ENCODE assay signal across 18 cellular contexts in genomic region chr1:164701221-164701761, GRCh38.
A peak's percentile ranks its signal among the peaks of the same experiment; 100 is the strongest.
DNase-seq lines count a peak whose midpoint lies in the region; ATAC-seq and TF ChIP-seq lines count a peak whose summit lies in the region.
"Had no signal": no experiment of that assay in that cellular context is flagged by ENCODE, and none has a peak within 500 bp of the region (broad histone marks: within the 10 kb centered on the region; RNA-seq: fewer than 3 reads in every experiment).

No MANE protein-coding gene starts in this region.

- TF ChIP-seq CTCF in epithelial cell of esophagus (IDR thresholded peaks at IDR 0.05; ENCODE audit: insufficient read depth, low read depth, low read length, missing control alignments) (no peak), parathyroid adenoma (IDR thresholded peaks at IDR 0.05) (no peak), transverse colon (IDR thresholded peaks at IDR 0.05) (no peak), PC-9 (conservative IDR thresholded peaks at IDR 0.05) (no peak), lower leg skin (IDR thresholded peaks at IDR 0.05) (no peak)

- no peak overlapping the region for H3K4me3 ChIP-seq in epithelial cell of esophagus (ENCODE audit: low read length)
- no peak overlapping the region for H3K4me3 ChIP-seq in parathyroid adenoma (ENCODE audit: low read depth, low read length)
- H3K4me3 ChIP-seq in transverse colon = no peak overlapping the region
- H3K4me3 ChIP-seq in PC-9 = no peak overlapping the region
- no peak overlapping the region for H3K4me3 ChIP-seq in lower leg skin (ENCODE audit: low read depth, poor library complexity, severe bottlenecking)
- H3K4me3 ChIP-seq: GM23248, MG63, Peyer's patch had no signal

- no peak overlapping the region for H2AFZ ChIP-seq in parathyroid adenoma
- H2AFZ ChIP-seq in PC-9 = no peak overlapping the region
- H2AFZ ChIP-seq: GM23248 had no signal

- ATAC-seq in GM18517 (IDR thresholded peaks at IDR 0.05; ENCODE audit: unreplicated experiment) = no peak

- H3K9ac ChIP-seq in parathyroid adenoma = no peak overlapping the region
- H3K9ac ChIP-seq: GM23248 had no signal

- H3K79me2 ChIP-seq in parathyroid adenoma (peaks cover 4% of the 10 kb centered on the region), PC-9 (ENCODE audit: low read depth) (peaks cover 16% of the 10 kb centered on the region)

- intact Hi-C loops in transverse colon (cut with DNase I; ENCODE audit: low total_unique reads) (loop anchor here (10.0 kb wide), 1 partner anchor 84 kb away; no protein-coding TSS in a partner anchor), PC-9 (cut with micrococcal nuclease; ENCODE audit: unreplicated experiment) (no loop called here), lower leg skin (cut with DNase I; ENCODE audit: low total_unique reads) (no loop called here)

- CTCF ChIA-PET in PC-9 (lab: Charles Lee) = no interaction called here

- H3F3A ChIP-seq in PC-9 (ENCODE audit: insufficient read depth, low read depth) = no peaks in the 10 kb centered on the region; the same call in 1 of the 2 replicates

- H3K9me3 ChIP-seq in parathyroid adenoma (ENCODE audit: control insufficient read depth, low read length) = no peaks in the 10 kb centered on the region
- H3K9me3 ChIP-seq in transverse colon = no peaks in the 10 kb centered on the region
- no peaks in the 10 kb centered on the region for H3K9me3 ChIP-seq in PC-9 (ENCODE audit: insufficient read depth, low read depth)
- H3K9me3 ChIP-seq: MG63, Peyer's patch had no signal

- TF ChIP-seq POLR2A in transverse colon (IDR thresholded peaks at IDR 0.05) (no peak), lower leg skin (IDR thresholded peaks at IDR 0.05) (no peak)

- H3K4me2 ChIP-seq in parathyroid adenoma (ENCODE audit: low read length) = no peak overlapping the region
- H3K4me2 ChIP-seq in PC-9 = no peak overlapping the region

- H3K36me3 ChIP-seq in parathyroid adenoma (ENCODE audit: control insufficient read depth, insufficient read depth, low read length) (no peaks in the 10 kb centered on the region), transverse colon (no peaks in the 10 kb centered on the region), PC-9 (ENCODE audit: low read depth) (no peaks in the 10 kb centered on the region)
- H3K36me3 ChIP-seq: MG63, Peyer's patch had no signal

- in situ Hi-C loops in transverse colon (cut with MboI; ENCODE audit: low pct_ligation_motif_present in 1 of 4, low pct_unique_long_range_greater_than_20kb in 1 of 4, low sequenced_read_pairs in 3 of 4) = no loop called here

- DNase-seq in HPDE6-E6E7 (ENCODE audit: extremely low spot score) (peak; percentile 44), epithelial cell of esophagus (ENCODE audit: low read depth) (peak; percentile 52), transverse colon (no peak), PC-9 (no peak), lower leg skin (ENCODE audit: low spot score in 2 of 2) (no peak)
- DNase-seq: CD4-positive, alpha-beta T cell; DND-41; GDM1; GM23248; KG1; MG63; NCI-H1105 treated with DMSO at 0.1 percent for 48 hours; NCI-H187 treated with DMSO at 0.1 percent for 48 hours; NCI-H510A treated with DMSO at 0.1 percent for 48 hours; Peyer's patch; SHP77 treated with DMSO at 0.1 percent for 48 hours had no signal

- no peaks in the 10 kb centered on the region for H3K9me2 ChIP-seq in PC-9 (ENCODE audit: insufficient read depth)

- peaks cover 11% of the 10 kb centered on the region for H3K4me1 ChIP-seq in parathyroid adenoma
- peaks cover 18 to 48% (median 26%) of the 10 kb centered on the region in 4 donors for H3K4me1 ChIP-seq in transverse colon
- H3K4me1 ChIP-seq in PC-9 (replicated peaks; ENCODE audit: insufficient read depth) = peaks cover 34% of the 10 kb centered on the region

- BruUV-seq in PC-9 (replicated peaks; lab: Mats Ljungman, UMichigan) = no TSS peak

- POLR2A ChIA-PET in PC-9 (lab: Charles Lee; ENCODE audit: unreplicated experiment) = interaction anchor here (0.5 kb wide), 1 partner anchor 17 kb away, joined by 4 read pairs; no protein-coding TSS in a partner anchor

- H3K27me3 ChIP-seq in parathyroid adenoma (ENCODE audit: control insufficient read depth, insufficient read depth, low read length) (no peaks in the 10 kb centered on the region), transverse colon (no peaks in the 10 kb centered on the region), PC-9 (ENCODE audit: insufficient read depth, low read depth) (no peaks in the 10 kb centered on the region)
- H3K27me3 ChIP-seq: MG63, Peyer's patch had no signal

- no peaks in the 10 kb centered on the region for H4K20me1 ChIP-seq in PC-9 (ENCODE audit: insufficient read depth)

- TF ChIP-seq EP300 in transverse colon (IDR thresholded peaks at IDR 0.05; ENCODE audit: low read depth) = no peak

- H3K27ac ChIP-seq in parathyroid adenoma (peak overlapping the region; percentile 11), transverse colon (peak overlapping the region; percentile 11 to 86 (median 66)), PC-9 (no peak overlapping the region)

- WGBS in transverse colon (ENCODE audit: low coverage in 1 of 2), 2 donors = 68 to 76% methylated on average over 2 of the region's 2 CpGs
- 57 to 68% methylated on average over 2 of the region's 2 CpGs for WGBS in lower leg skin, 2 donors

Comparison
In these comparisons a context has a peak if more than half of its experiments do, and no peak if none do; other contexts are left out.
1. DNase-seq: peak in HPDE6-E6E7 (single experiment) and epithelial cell of esophagus (single experiment); none in transverse colon (single experiment), PC-9 (0 of 2) and lower leg skin (0 of 2).